15 cellular contexts compared by ENCODE assay signal in the genomic region with DNA sequence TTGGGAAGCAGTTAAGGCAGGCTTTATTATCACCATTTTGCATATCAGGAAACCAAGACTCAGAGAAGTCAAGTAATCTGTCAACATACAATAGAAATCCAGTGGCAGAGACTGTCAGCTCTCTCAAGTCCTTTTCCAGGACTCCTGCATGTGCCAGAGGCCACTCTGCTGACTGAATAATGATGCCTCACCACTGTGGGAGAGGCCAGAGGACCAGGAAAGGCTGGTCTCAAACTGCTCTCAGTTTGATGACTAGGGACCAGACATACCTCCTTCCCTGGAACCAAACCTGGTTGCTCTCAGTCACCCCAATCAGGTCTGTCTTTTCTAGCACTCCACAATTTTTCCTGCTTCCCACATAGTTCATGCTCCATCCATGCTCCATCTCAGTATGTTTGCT. TPM values are rescaled to one million over a fixed set of nuclear protein-coding genes. Genes with fewer than 3 reads are reported as not detected.
A peak's percentile ranks its signal among the peaks of the same experiment; 100 is the strongest.
DNase-seq lines count a peak whose midpoint lies in the region; ATAC-seq and TF ChIP-seq lines count a peak whose summit lies in the region.
"Had no signal": no experiment of that assay in that cellular context is flagged by ENCODE, and none has a peak within 500 bp of the region (broad histone marks: within the 10 kb centered on the region; RNA-seq: fewer than 3 reads in every experiment).

No MANE protein-coding gene starts in this region.

- H3K4me1 ChIP-seq in upper lobe of left lung: peaks cover 13 to 37% (median 22%) of the 10 kb centered on the region in 4 donors
- H3K4me1 ChIP-seq in uterus: peaks cover 0 to 9% of the 10 kb centered on the region in 2 donors

- peak overlapping the region; percentile 89 for H3K27ac Mint-ChIP-seq in activated CD8-positive, alpha-beta T cell treated with anti-CD3 and anti-CD28 coated beads for 36 hours
- H3K27ac Mint-ChIP-seq in memory B cell (peak overlapping the region; percentile 98), T-cell (peak overlapping the region in 1 of 2 donors; percentile 22)

- TF ChIP-seq CTCF in activated CD8-positive, alpha-beta T cell treated with anti-CD3 and anti-CD28 coated beads for 36 hours (IDR thresholded peaks at IDR 0.05): no peak
- no peak for TF ChIP-seq CTCF in upper lobe of left lung (IDR thresholded peaks at IDR 0.05)
- no peak for TF ChIP-seq CTCF in uterus (IDR thresholded peaks at IDR 0.05)

- CTCF ChIA-PET in activated CD8-positive, alpha-beta T cell treated with anti-CD3 and anti-CD28 coated beads for 36 hours (lab: Charles Lee): interaction anchor here (0.6 to 1.4 kb wide), 2 partner anchors 10 to 117 kb away, joined by 4 to 6 read pairs; no protein-coding TSS in a partner anchor
- CTCF ChIA-PET in T-cell (lab: Charles Lee): interaction anchor here (0.6 to 2.4 kb wide), 4 partner anchors 9 to 941 kb away, joined by 3 to 8 read pairs (median 4); no protein-coding TSS in a partner anchor

- H3K36me3 Mint-ChIP-seq in activated CD8-positive, alpha-beta T cell treated with anti-CD3 and anti-CD28 coated beads for 36 hours (ENCODE audit: low read depth): peaks cover 26% of the 10 kb centered on the region
- H3K36me3 Mint-ChIP-seq in memory B cell: peaks cover 18% of the 10 kb centered on the region
- peaks cover 18% of the 10 kb centered on the region for H3K36me3 Mint-ChIP-seq in T-cell

- H3K27me3 ChIP-seq in upper lobe of left lung (no peaks in the 10 kb centered on the region), uterus (no peaks in the 10 kb centered on the region)
- H3K27me3 ChIP-seq: cardiac muscle cell, gastroesophageal sphincter had no signal

- peaks cover 63% of the 10 kb centered on the region for H3K4me1 Mint-ChIP-seq in activated CD8-positive, alpha-beta T cell treated with anti-CD3 and anti-CD28 coated beads for 36 hours (ENCODE audit: low read depth)
- H3K4me1 Mint-ChIP-seq in memory B cell (peaks cover 52% of the 10 kb centered on the region), T-cell (peaks cover 56 to 69% (median 69%) of the 10 kb centered on the region in 3 donors)

- TF ChIP-seq POLR2A in upper lobe of left lung (IDR thresholded peaks at IDR 0.05) (no peak), uterus (IDR thresholded peaks at IDR 0.05) (no peak)

- H3K9me3 Mint-ChIP-seq in activated CD8-positive, alpha-beta T cell treated with anti-CD3 and anti-CD28 coated beads for 36 hours: peaks cover 9% of the 10 kb centered on the region
- H3K9me3 Mint-ChIP-seq in memory B cell (peaks cover 2% of the 10 kb centered on the region), T-cell (peaks cover 6 to 11% (median 9%) of the 10 kb centered on the region in 3 donors)

- no peak overlapping the region for H3K4me3 Mint-ChIP-seq in activated CD8-positive, alpha-beta T cell treated with anti-CD3 and anti-CD28 coated beads for 36 hours
- H3K4me3 Mint-ChIP-seq in memory B cell (peak overlapping the region; percentile 83), T-cell (peak overlapping the region in 1 of 3 donors; percentile 66)

- H3K4me3 ChIP-seq in upper lobe of left lung (no peak overlapping the region), uterus (no peak overlapping the region)
- H3K4me3 ChIP-seq: cardiac muscle cell, gastroesophageal sphincter had no signal

- H3K9me3 ChIP-seq in upper lobe of left lung: peaks cover 0 to 8% (median under 1%) of the 10 kb centered on the region in 4 donors
- H3K9me3 ChIP-seq in uterus: peaks cover 0 to 3% of the 10 kb centered on the region in 2 donors

- intact Hi-C loops in Right ventricle myocardium inferior (cut with DNase I) (loop anchor here (10.0 kb wide), 1 partner anchor 543 kb away; no protein-coding TSS in a partner anchor), Right ventricle myocardium superior (cut with DNase I) (no loop called here), uterus (cut with DNase I; ENCODE audit: low total_unique reads) (no loop called here)
- intact Hi-C loops in activated CD8-positive, alpha-beta T cell treated with anti-CD3 and anti-CD28 coated beads for 36 hours (cut with micrococcal nuclease): loop anchor here (10.0 kb wide), 1 partner anchor 383 kb away; no protein-coding TSS in a partner anchor

- H3K27ac ChIP-seq in upper lobe of left lung: peak overlapping the region in 3 of 4 donors; percentile 13 to 83 (median 78)
- H3K27ac ChIP-seq in uterus: no peak overlapping the region
- H3K27ac ChIP-seq: cardiac muscle cell had no signal

- H3K36me3 ChIP-seq in upper lobe of left lung: no peaks in the 10 kb centered on the region
- no peaks in the 10 kb centered on the region for H3K36me3 ChIP-seq in uterus
- H3K36me3 ChIP-seq: cardiac muscle cell, gastroesophageal sphincter had no signal

- POLR2A ChIA-PET in activated CD8-positive, alpha-beta T cell treated with anti-CD3 and anti-CD28 coated beads for 36 hours (lab: Charles Lee): no interaction called here
- POLR2A ChIA-PET in T-cell (lab: Charles Lee): no interaction called here

- no peak for TF ChIP-seq EP300 in upper lobe of left lung (IDR thresholded peaks at IDR 0.05)

- ATAC-seq in Right ventricle myocardium inferior: peak; percentile 32
- ATAC-seq in Right ventricle myocardium superior (ENCODE audit: poor library complexity): no peak
- no peak for ATAC-seq in activated CD8-positive, alpha-beta T cell treated with anti-CD3 and anti-CD28 coated beads for 36 hours
- no peak for ATAC-seq in memory B cell (ENCODE audit: low read depth)
- no peak for ATAC-seq in upper lobe of left lung (ENCODE audit: low FRiP score in 2 of 2)
- no peak for ATAC-seq in T-cell (replicated peaks in 1 of 4)
- ATAC-seq: gastroesophageal sphincter, SK-N-SH treated with all-trans-retinoic acid at 6 μM for 48 hours had no signal

- no peak for DNase-seq in Right ventricle myocardium inferior (ENCODE audit: missing footprints)
- no peak for DNase-seq in Right ventricle myocardium superior
- DNase-seq in activated CD8-positive, alpha-beta T cell treated with anti-CD3 and anti-CD28 coated beads for 36 hours: no peak
- DNase-seq in memory B cell (ENCODE audit: low spot score in 2 of 2): no peak
- DNase-seq in upper lobe of left lung: no peak
- no peak for DNase-seq in T-cell
- DNase-seq in uterus: no peak
- DNase-seq in NCI-H1092 treated with DMSO at 0.1 percent for 48 hours (lab: John Stamatoyannopoulos, UW): no peak
- DNase-seq: ACHN; activated naive CD4-positive, alpha-beta T cell; NCI-H1694; NCI-H446 had no signal

- H3K27me3 Mint-ChIP-seq in activated CD8-positive, alpha-beta T cell treated with anti-CD3 and anti-CD28 coated beads for 36 hours: no peaks in the 10 kb centered on the region
- H3K27me3 Mint-ChIP-seq in memory B cell (no peaks in the 10 kb centered on the region), T-cell (no peaks in the 10 kb centered on the region)

RNA-seq across cellular contexts. Expression of a gene that starts 8.0 kb away (rescaled TPM):
- 46.4 TPM for total RNA-seq in Right ventricle myocardium inferior
- total RNA-seq in Right ventricle myocardium superior: 42.5 TPM
- total RNA-seq in activated CD8-positive, alpha-beta T cell treated with anti-CD3 and anti-CD28 coated beads for 36 hours: 10 to 100 TPM; 63.5 to 69.4 TPM
- 10 to 100 TPM; 22.1 to 60.5 (median 38.8) TPM for total RNA-seq in upper lobe of left lung
- total RNA-seq in T-cell: 10 to 100 TPM; 60.5 to 90.2 (median 68.6) TPM
- 100 to 1,000 TPM; 101 to 183 (median 155) TPM for total RNA-seq in uterus

Comparison
In these comparisons a context has a peak if more than half of its experiments do, and no peak if none do; other contexts are left out.
1. intact Hi-C loops: an anchor here in Right ventricle myocardium inferior (10.0 kb wide) and activated CD8-positive, alpha-beta T cell treated with anti-CD3 and anti-CD28 coated beads for 36 hours (10.0 kb wide); none called in Right ventricle myocardium superior and uterus.
2. H3K27ac ChIP-seq: peak in upper lobe of left lung (3 of 4); none in uterus (0 of 2).